ENCODE assay signal across 8 cellular contexts in the genomic region with DNA sequence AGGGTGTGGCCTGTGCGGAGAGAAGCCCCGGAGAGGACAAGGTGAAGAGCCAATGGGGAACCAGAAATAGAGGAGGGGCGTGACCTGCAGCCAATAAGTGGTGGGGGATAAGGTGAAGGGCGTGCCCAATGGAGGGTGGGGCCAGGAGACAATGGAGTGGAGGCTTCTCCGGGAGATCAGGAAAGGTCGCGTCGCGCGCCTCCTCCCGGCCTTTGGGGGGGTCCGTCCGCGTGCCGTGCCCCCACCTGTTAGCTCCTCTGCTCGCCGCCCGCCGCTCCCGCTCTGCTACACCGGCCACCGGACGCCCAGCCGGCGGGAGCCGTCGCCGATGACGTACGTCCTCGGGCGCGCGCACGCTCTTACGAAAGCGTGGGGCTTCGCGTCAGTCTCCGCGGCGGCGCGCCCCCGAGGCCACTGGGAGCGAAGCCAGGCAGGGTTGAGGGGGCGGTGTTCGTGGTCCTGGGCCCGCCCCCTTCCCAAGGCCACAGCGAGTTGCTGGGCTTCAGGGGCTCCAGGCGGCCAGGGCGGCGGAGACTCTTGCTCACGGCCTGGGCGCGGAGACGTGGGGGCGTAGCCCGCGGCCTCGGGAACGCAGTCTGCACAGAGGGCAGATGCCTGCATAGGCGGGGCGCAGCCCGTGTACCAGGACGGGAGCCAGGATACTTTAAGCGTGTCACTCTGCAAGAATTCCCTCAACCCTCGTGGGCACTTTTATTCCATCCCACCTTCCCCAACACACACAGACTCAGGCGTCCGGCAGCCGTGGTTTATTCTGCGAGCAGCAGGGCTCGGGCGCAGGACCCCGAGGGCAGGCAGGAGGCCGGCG. TPM values are rescaled to one million over a fixed set of nuclear protein-coding genes. Genes with fewer than 3 reads are reported as not detected.
DNase-seq lines count a peak whose midpoint lies in the region; ATAC-seq and TF ChIP-seq lines count a peak whose summit lies in the region.

Gene MATCAP1 (minus strand): TSS at position 337 of the 826 bp plus-strand sequence. CDS start 3,353 bp downstream, outside the sequence.

- peak; percentile 99 for DNase-seq in A673 (ENCODE audit: low spot score)
- peak; percentile 96 for DNase-seq in NCI-H2171 (lab: John Stamatoyannopoulos, UW)
- DNase-seq in UCSD-AML1 (lab: John Stamatoyannopoulos, UW; ENCODE audit: unreplicated experiment), result peak; percentile 94
- DNase-seq in brain microvascular endothelial cell, result peak; percentile 97
- peak; percentile 95 for DNase-seq in skeletal muscle cell (ENCODE audit: low read depth)

- peaks cover 14% of the 10 kb centered on the region for H3K4me1 ChIP-seq in A673 (ENCODE audit: insufficient read depth, low read length, poor library complexity, severe bottlenecking)
- H3K4me1 ChIP-seq in iPS-15b (ENCODE audit: control insufficient read depth, insufficient read depth, low read length), result no peaks in the 10 kb centered on the region

- H3K36me3 ChIP-seq in A673 (ENCODE audit: insufficient read depth, low read length, poor library complexity, severe bottlenecking), result no peaks in the 10 kb centered on the region
- H3K36me3 ChIP-seq in brain microvascular endothelial cell (replicated peaks), result no peaks in the 10 kb centered on the region
- no peaks in the 10 kb centered on the region for H3K36me3 ChIP-seq in iPS-15b (ENCODE audit: control insufficient read depth, insufficient read depth, low read length)

- intact Hi-C loops in A673 (cut with micrococcal nuclease; ENCODE audit: unreplicated experiment), result loop anchor here (2.0 kb wide), 1 partner anchor 229 kb away; no protein-coding TSS in a partner anchor

- no peak for TF ChIP-seq CTCF in A673 (conservative IDR thresholded peaks at IDR 0.05; ENCODE audit: low read depth, low read length)
- TF ChIP-seq CTCF in brain microvascular endothelial cell (IDR thresholded peaks at IDR 0.05; ENCODE audit: low read depth, low read length, missing control alignments), result no peak

- ATAC-seq in GM18868 (IDR thresholded peaks at IDR 0.05; ENCODE audit: unreplicated experiment), result peak; percentile 90
- peak; percentile 89 for ATAC-seq in HG03103 (IDR thresholded peaks at IDR 0.05; ENCODE audit: low read depth, unreplicated experiment)

- H3K9ac ChIP-seq in iPS-15b (ENCODE audit: low read depth, low read length), result peak within 1 kb of the TSS; percentile 85

- in situ Hi-C loops in brain microvascular endothelial cell (cut with HindIII; ENCODE audit: low pct_ligation_motif_present, low sequenced_read_pairs), result no loop called here

- CTCF ChIA-PET in A673 (lab: Charles Lee), result interaction anchor here (1.4 to 1.5 kb wide), 2 partner anchors 8 to 14 kb away, joined by 5 to 8 read pairs; partner anchors contain the start of gene NOL3

- POLR2A ChIA-PET in A673 (lab: Charles Lee; ENCODE audit: low non-redundant PET), result interaction anchor here (0.7 kb wide), 1 partner anchor 13 kb away, joined by 3 read pairs; no protein-coding TSS in a partner anchor

- H3K9me3 ChIP-seq in A673 (ENCODE audit: low read depth, low read length, poor library complexity, severe bottlenecking), result no peaks in the 10 kb centered on the region
- no peaks in the 10 kb centered on the region for H3K9me3 ChIP-seq in iPS-15b (ENCODE audit: control insufficient read depth, insufficient read depth, low read length)

- H3K27me3 ChIP-seq in A673 (replicated peaks; ENCODE audit: insufficient read depth, low read depth, low read length, poor library complexity), result no peaks in the 10 kb centered on the region
- H3K27me3 ChIP-seq in brain microvascular endothelial cell (replicated peaks), result no peaks in the 10 kb centered on the region
- H3K27me3 ChIP-seq in iPS-15b (ENCODE audit: control insufficient read depth, insufficient read depth, low read length), result peaks cover 27% of the 10 kb centered on the region

- H3K4me3 ChIP-seq in A673 (ENCODE audit: low read depth, low read length, poor library complexity, severe bottlenecking) (peak within 1 kb of the TSS; percentile 68), brain microvascular endothelial cell (ENCODE audit: low read depth, low read length) (peak within 1 kb of the TSS; percentile 73), iPS-15b (ENCODE audit: low read depth, low read length) (peak within 1 kb of the TSS; percentile 85), skeletal muscle cell (ENCODE audit: low read depth, low read length) (peak within 1 kb of the TSS; percentile 74)

- BruUV-seq in A673 (replicated peaks; lab: Mats Ljungman, UMichigan), result no TSS peak

- H3K27ac ChIP-seq in A673 (ENCODE audit: low read depth, low read length, poor library complexity, severe bottlenecking) (peak within 1 kb of the TSS; percentile 99), brain microvascular endothelial cell (peak within 1 kb of the TSS; percentile 97)

RNA-seq across cellular contexts. Expression of gene MATCAP1, which starts in this region (rescaled TPM):
- 33.9 and 36.8 TPM in 2 replicates for total RNA-seq in A673 (2021)

Comparison
In these comparisons a context has a peak if more than half of its experiments do, and no peak if none do; other contexts are left out.
1. Peak in every context shown above with its lines: DNase-seq, ATAC-seq, H3K4me3 ChIP-seq and H3K27ac ChIP-seq.